Comparison of ENCODE assay signal across 10 cellular contexts in the genomic region with DNA sequence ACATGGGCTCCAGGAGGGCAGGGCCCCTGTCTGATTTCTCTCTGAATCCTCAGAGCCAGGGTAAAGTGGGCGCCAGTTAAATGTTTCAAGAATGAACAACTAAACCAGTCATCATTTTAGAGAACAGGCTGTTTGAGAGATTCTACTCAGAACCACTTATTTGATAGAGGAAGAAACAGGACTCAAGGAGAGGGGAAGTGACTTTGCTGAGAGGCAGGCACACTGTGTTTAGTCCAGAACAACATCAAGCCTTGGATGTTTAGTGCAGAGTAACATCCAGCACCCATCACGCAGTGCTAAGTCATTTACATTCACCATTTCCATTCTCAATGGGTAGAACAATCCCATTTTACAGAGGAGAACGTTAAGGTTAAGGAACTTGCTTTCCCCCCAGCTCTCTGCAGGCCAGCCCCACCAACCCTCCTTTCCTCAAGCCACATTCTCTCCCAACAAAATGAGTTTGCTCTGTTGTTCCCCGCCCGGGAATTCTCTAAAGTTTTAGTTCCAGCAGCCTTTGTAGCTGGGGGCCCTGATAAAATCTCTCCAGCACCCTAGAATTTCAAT.
A peak's percentile ranks its signal among the peaks of the same experiment; 100 is the strongest.
DNase-seq lines count a peak whose midpoint lies in the region; ATAC-seq lines count a peak whose summit lies in the region.
"Had no signal": no experiment of that assay in that cellular context is flagged by ENCODE, and none has a peak within 500 bp of the region (broad histone marks: within the 10 kb centered on the region; RNA-seq: fewer than 3 reads in every experiment).

No MANE protein-coding gene starts in this region.

- H3K9ac ChIP-seq in ES-I3 (ENCODE audit: low read depth, low read length) (peak overlapping the region; percentile 87; the same call in 1 of the 2 replicates), endocrine pancreas (ENCODE audit: control insufficient read depth, insufficient read depth, low read length) (peak overlapping the region; percentile 52)

- no peaks in the 10 kb centered on the region for H3K27me3 ChIP-seq in endocrine pancreas (ENCODE audit: control insufficient read depth, insufficient read depth, low read length)

- no peak for ATAC-seq in GM21786 (IDR thresholded peaks at IDR 0.05; ENCODE audit: unreplicated experiment)

- H3K36me3 ChIP-seq in ES-I3 (ENCODE audit: insufficient read depth, low read length) (no peaks in the 10 kb centered on the region), endocrine pancreas (ENCODE audit: control insufficient read depth, insufficient read depth, low read length) (no peaks in the 10 kb centered on the region)

- DNase-seq in NOMO-1 (lab: John Stamatoyannopoulos, UW; ENCODE audit: unreplicated experiment in 2 of 2) (peak; percentile 53 to 87), pons (ENCODE audit: low spot score) (peak; percentile 8), nucleus accumbens (lab: John Stamatoyannopoulos, UW) (no peak), SW 1271 (lab: John Stamatoyannopoulos, UW) (no peak), DMS153 treated with DMSO at 0.1 percent for 48 hours (lab: John Stamatoyannopoulos, UW; ENCODE audit: unreplicated experiment) (no peak)
- DNase-seq: GF-D8, left colon had no signal

- H3K4me1 ChIP-seq in ES-I3 (ENCODE audit: insufficient read depth, low read length) (peaks cover 25% of the 10 kb centered on the region), endocrine pancreas (ENCODE audit: control insufficient read depth, insufficient read depth, low read length) (no peaks in the 10 kb centered on the region)

- no peaks in the 10 kb centered on the region for H3K9me3 ChIP-seq in ES-I3 (ENCODE audit: control insufficient read depth, insufficient read depth, low read length)
- no peaks in the 10 kb centered on the region for H3K9me3 ChIP-seq in endocrine pancreas (ENCODE audit: control insufficient read depth, low read length)

- H3K4me3 ChIP-seq in endocrine pancreas (ENCODE audit: control insufficient read depth, insufficient read depth, low read length): peak overlapping the region; percentile 67

Comparison
In these comparisons a context has a peak if more than half of its experiments do, and no peak if none do; other contexts are left out.
1. DNase-seq: peak in NOMO-1 (2 of 2) and pons (single experiment); none in nucleus accumbens (0 of 56), SW 1271 (0 of 2) and DMS153 treated with DMSO at 0.1 percent for 48 hours (single experiment).